ENCODE assay signal across 8 cellular contexts in the genomic region with DNA sequence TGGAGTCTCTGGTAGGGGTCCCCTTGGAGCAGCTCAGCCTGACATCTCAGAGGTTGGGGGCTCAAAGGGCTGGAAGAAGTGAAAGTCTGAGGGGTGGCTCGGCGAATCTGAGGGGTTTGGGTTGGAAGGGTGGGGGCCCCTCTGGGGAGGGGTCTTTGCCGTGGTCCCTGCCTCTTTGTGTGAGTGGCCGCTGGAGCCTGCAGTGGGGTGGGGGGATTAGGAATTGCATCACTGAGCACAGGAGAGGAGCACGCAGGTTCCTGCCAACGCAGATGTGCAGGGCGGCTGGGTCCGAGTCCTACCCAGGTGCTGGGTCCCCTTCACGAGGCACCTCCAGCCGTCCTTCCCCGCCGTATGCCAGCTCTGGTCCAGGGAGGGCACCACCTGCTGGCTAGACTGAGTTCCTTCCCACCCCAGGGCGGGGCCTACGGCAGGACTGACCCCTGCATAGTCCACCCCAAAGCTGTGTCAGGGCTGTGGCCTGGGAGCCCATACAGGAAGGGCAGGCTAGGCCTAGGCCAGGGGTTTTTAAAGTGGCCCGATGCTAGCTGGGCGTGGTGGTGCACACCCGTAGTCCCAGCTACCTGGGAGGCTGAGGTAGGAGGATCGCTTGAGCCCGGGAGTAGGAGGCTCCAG. TPM values are rescaled to one million over a fixed set of nuclear protein-coding genes. Genes with fewer than 3 reads are reported as not detected.
DNase-seq lines count a peak whose midpoint lies in the region; ATAC-seq and TF ChIP-seq lines count a peak whose summit lies in the region.

No MANE protein-coding gene starts in this region.

- H3K9me1 ChIP-seq in IMR-90 (ENCODE audit: insufficient read depth, low read length), result peaks cover 24% of the 10 kb centered on the region

- H3K4me3 Mint-ChIP-seq in CD8-positive, alpha-beta T cell, result no peak overlapping the region
- peak overlapping the region; percentile 99 for H3K4me3 Mint-ChIP-seq in activated naive CD8-positive, alpha-beta T cell treated with anti-CD3 and anti-CD28 coated beads, Interleukin-2, amount 50 U/mL, for 24 hours

- H3K79me2 ChIP-seq in mesendoderm (ENCODE audit: control insufficient read depth, insufficient read depth, low read length), result no peaks in the 10 kb centered on the region

- WGBS in IMR-90 (ENCODE audit: extremely low coverage in 2 of 2, insufficient read length in 1 of 2), 2 experiments, result 77% methylated on average over 9 of the region's 19 CpGs; no CpG with 5 or more reads in 1 of the 2 experiments
- WGBS in mesendoderm (ENCODE audit: extremely low coverage, insufficient coverage, low lambda C conversion rate), result no CpG with 5 or more reads among the region's 19 CpGs

- H3K36me3 Mint-ChIP-seq in CD8-positive, alpha-beta T cell, result peaks cover 50% of the 10 kb centered on the region
- peaks cover 34% of the 10 kb centered on the region for H3K36me3 Mint-ChIP-seq in activated naive CD8-positive, alpha-beta T cell treated with anti-CD3 and anti-CD28 coated beads, Interleukin-2, amount 50 U/mL, for 24 hours (ENCODE audit: low read depth)

- H3K9me3 ChIP-seq in CD8-positive, alpha-beta T cell (ENCODE audit: low read length), result no peaks in the 10 kb centered on the region
- H3K9me3 ChIP-seq in IMR-90 (ENCODE audit: control insufficient read depth, insufficient read depth, low read length), result no peaks in the 10 kb centered on the region

- H4K8ac ChIP-seq in IMR-90 (ENCODE audit: low read depth in 2 of 2, low read length in 2 of 2) (no peak overlapping the region), mesendoderm (ENCODE audit: low read depth, low read length) (no peak overlapping the region)

- H3K27me3 ChIP-seq in CD8-positive, alpha-beta T cell (ENCODE audit: insufficient read depth, low read length), result no peaks in the 10 kb centered on the region
- no peaks in the 10 kb centered on the region for H3K27me3 ChIP-seq in IMR-90 (ENCODE audit: control insufficient read depth, insufficient read depth, low read length)
- H3K27me3 ChIP-seq in mesendoderm (ENCODE audit: insufficient read depth, low read length, poor library complexity), result no peaks in the 10 kb centered on the region

- no peak overlapping the region for H3K56ac ChIP-seq in IMR-90 (ENCODE audit: extremely low read depth, insufficient read depth, low read length)
- no peak overlapping the region for H3K56ac ChIP-seq in mesendoderm (ENCODE audit: low read length)

- peak in 2 of 7 experiments; percentile 37 to 42 for DNase-seq in CD8-positive, alpha-beta T cell
- DNase-seq in IMR-90 (no peak), mesendoderm (peak; percentile 54), omental fat pad (ENCODE audit: low spot score) (no peak)
- DNase-seq in activated naive CD8-positive, alpha-beta T cell treated with anti-CD3 and anti-CD28 coated beads, Interleukin-2, amount 50 U/mL, for 24 hours, result peak; percentile 67

- H3K27me3 Mint-ChIP-seq in CD8-positive, alpha-beta T cell (ENCODE audit: low read depth), result no peaks in the 10 kb centered on the region
- H3K27me3 Mint-ChIP-seq in activated naive CD8-positive, alpha-beta T cell treated with anti-CD3 and anti-CD28 coated beads, Interleukin-2, amount 50 U/mL, for 24 hours, result no peaks in the 10 kb centered on the region

- no peak for ATAC-seq in CD8-positive, alpha-beta T cell
- ATAC-seq in IMR-90 (ENCODE audit: low read depth) (no peak), omental fat pad (ENCODE audit: low FRiP score) (no peak), HG03135 (IDR thresholded peaks at IDR 0.05; ENCODE audit: unreplicated experiment) (no peak), HG02970 (IDR thresholded peaks at IDR 0.05; ENCODE audit: low FRiP score, unreplicated experiment) (no peak), GM19351 (IDR thresholded peaks at IDR 0.05; ENCODE audit: unreplicated experiment) (no peak)
- ATAC-seq in activated naive CD8-positive, alpha-beta T cell treated with anti-CD3 and anti-CD28 coated beads, Interleukin-2, amount 50 U/mL, for 24 hours, result no peak

- no peaks in the 10 kb centered on the region for H3K9me3 Mint-ChIP-seq in CD8-positive, alpha-beta T cell
- H3K9me3 Mint-ChIP-seq in activated naive CD8-positive, alpha-beta T cell treated with anti-CD3 and anti-CD28 coated beads, Interleukin-2, amount 50 U/mL, for 24 hours, result no peaks in the 10 kb centered on the region

- no peak overlapping the region for H3K14ac ChIP-seq in IMR-90 (replicated peaks; ENCODE audit: low read depth, low read length)

- peak overlapping the region; percentile 100 for H3K27ac Mint-ChIP-seq in CD8-positive, alpha-beta T cell
- H3K27ac Mint-ChIP-seq in activated naive CD8-positive, alpha-beta T cell treated with anti-CD3 and anti-CD28 coated beads, Interleukin-2, amount 50 U/mL, for 24 hours, result peak overlapping the region; percentile 97

- H3K36me3 ChIP-seq in CD8-positive, alpha-beta T cell (ENCODE audit: insufficient read depth, low read length), result peaks cover 11% of the 10 kb centered on the region
- H3K36me3 ChIP-seq in IMR-90 (ENCODE audit: control insufficient read depth, insufficient read depth, low read length) (no peaks in the 10 kb centered on the region), mesendoderm (ENCODE audit: control insufficient read depth, insufficient read depth, low read length) (no peaks in the 10 kb centered on the region)

- H2AK9ac ChIP-seq in IMR-90 (replicated peaks; ENCODE audit: low read depth, low read length, poor library complexity), result peak overlapping the region; percentile 71

- no peak overlapping the region for H3K4me2 ChIP-seq in IMR-90 (ENCODE audit: low read depth, low read length)
- no peak overlapping the region for H3K4me2 ChIP-seq in mesendoderm (ENCODE audit: low read length)

- H3K18ac ChIP-seq in IMR-90 (ENCODE audit: low read depth, low read length) (no peak overlapping the region), mesendoderm (ENCODE audit: low read length) (no peak overlapping the region)

- no peak overlapping the region for H3K23ac ChIP-seq in IMR-90 (ENCODE audit: low read depth, low read length)
- H3K23ac ChIP-seq in mesendoderm (ENCODE audit: low read length), result no peak overlapping the region

- no peak overlapping the region for H2BK20ac ChIP-seq in IMR-90 (ENCODE audit: low read depth, low read length)

- H4K5ac ChIP-seq in IMR-90 (ENCODE audit: low read depth, low read length) (no peak overlapping the region; the same call in 1 of the 2 replicates), mesendoderm (ENCODE audit: low read length) (no peak overlapping the region)

- BruUV-seq in IMR-90 (replicated peaks; lab: Mats Ljungman, UMichigan), result no TSS peak

- no peak for TF ChIP-seq POLR2A in IMR-90 (IDR thresholded peaks at IDR 0.05; ENCODE audit: low read depth, low read length)

- TF ChIP-seq RAD21 in IMR-90 (IDR thresholded peaks at IDR 0.05; ENCODE audit: low read length), result no peak

- H2AK5ac ChIP-seq in IMR-90 (ENCODE audit: low read depth, low read length), result peak overlapping the region; percentile 14
- H2AK5ac ChIP-seq in mesendoderm (ENCODE audit: low read length), result no peak overlapping the region

- CTCF ChIA-PET in CD8-positive, alpha-beta T cell (lab: Charles Lee), result interaction anchor here (0.8 to 36.1 kb wide), 16 partner anchors 7 to 161 kb away, joined by 3 to 1097 read pairs (median 5); a partner anchor contains a TSS
- CTCF ChIA-PET in IMR-90 (lab: Yijun Ruan, JAX), result interaction anchor here (0.8 to 1.3 kb wide), 2 partner anchors 12 kb away, joined by 3 read pairs; no protein-coding TSS in a partner anchor

- H3K9ac ChIP-seq in IMR-90 (ENCODE audit: low read depth, low read length), result no peak overlapping the region
- H3K9ac ChIP-seq in mesendoderm (ENCODE audit: low read length), result no peak overlapping the region

- no peak overlapping the region; the same call in 1 of the 2 replicates for H4K91ac ChIP-seq in IMR-90 (ENCODE audit: insufficient read depth, low read depth, low read length)

- H3K27ac ChIP-seq in CD8-positive, alpha-beta T cell (ENCODE audit: low read depth, low read length), result peak overlapping the region; percentile 97
- H3K27ac ChIP-seq in IMR-90 (ENCODE audit: insufficient read depth, low read length), result no peak overlapping the region
- H3K27ac ChIP-seq in mesendoderm (ENCODE audit: low read depth, low read length), result no peak overlapping the region

- H3K4me1 ChIP-seq in CD8-positive, alpha-beta T cell (ENCODE audit: insufficient read depth, low read length), result peaks cover 86% of the 10 kb centered on the region
- H3K4me1 ChIP-seq in IMR-90 (ENCODE audit: control insufficient read depth, insufficient read depth, low read length) (peaks cover 37% of the 10 kb centered on the region), mesendoderm (ENCODE audit: control insufficient read depth, low read depth, low read length) (peaks cover 2% of the 10 kb centered on the region)

- peaks cover 0 to 24% of the 10 kb centered on the region in 2 experiments; a peak in 3 of 4 replicates for H3K79me1 ChIP-seq in IMR-90 (ENCODE audit: low read depth in 1 of 2, low read length in 2 of 2)
- no peaks in the 10 kb centered on the region for H3K79me1 ChIP-seq in mesendoderm (ENCODE audit: low read length)

- H4K20me1 ChIP-seq in IMR-90 (ENCODE audit: insufficient read depth, low read length), result no peaks in the 10 kb centered on the region

- intact Hi-C loops in CD8-positive, alpha-beta T cell (cut with DNase I, micrococcal nuclease), result no loop called here
- intact Hi-C loops in IMR-90 (cut with micrococcal nuclease), result no loop called here

- H2AFZ ChIP-seq in IMR-90 (replicated peaks; ENCODE audit: low read length, poor library complexity), result no peak overlapping the region

- no peak for TF ChIP-seq CTCF in CD8-positive, alpha-beta T cell (IDR thresholded peaks at IDR 0.05)
- peak; percentile 29 for TF ChIP-seq CTCF in IMR-90 (conservative IDR thresholded peaks at IDR 0.05; ENCODE audit: low read depth, low read length)
- TF ChIP-seq CTCF in omental fat pad (IDR thresholded peaks at IDR 0.05), result no peak

- H2BK15ac ChIP-seq in IMR-90 (ENCODE audit: low read depth, low read length) (no peak overlapping the region), mesendoderm (replicated peaks; ENCODE audit: low read depth) (no peak overlapping the region)

- H3K4ac ChIP-seq in IMR-90 (ENCODE audit: low read depth, low read length) (no peak overlapping the region), mesendoderm (ENCODE audit: low read depth, low read length) (no peak overlapping the region)

- no peak overlapping the region for H3K4me3 ChIP-seq in CD8-positive, alpha-beta T cell (ENCODE audit: low read depth, low read length)
- H3K4me3 ChIP-seq in IMR-90 (ENCODE audit: insufficient read depth, low read depth, low read length), result no peak overlapping the region
- no peak overlapping the region for H3K4me3 ChIP-seq in mesendoderm (ENCODE audit: low read length)

- no peak overlapping the region; the same call in 1 of the 2 replicates for H2BK120ac ChIP-seq in IMR-90 (ENCODE audit: low read depth, low read length)
- H2BK120ac ChIP-seq in mesendoderm (ENCODE audit: low read depth, low read length), result no peak overlapping the region

- in situ Hi-C loops in IMR-90 (cut with MboI; ENCODE audit: low sequenced_read_pairs), result no loop called here

- dilution Hi-C loops in IMR-90 (cut with HindIII; ENCODE audit: low sequenced_read_pairs, unreplicated experiment), result no loop called here

- POLR2A ChIA-PET in CD8-positive, alpha-beta T cell (lab: Charles Lee), result interaction anchor here (1.3 to 7.1 kb wide), 3 partner anchors 11 to 85 kb away, joined by 5 to 124 read pairs (median 98); a partner anchor contains a TSS
- POLR2A ChIA-PET in IMR-90 (lab: Charles Lee; ENCODE audit: unreplicated experiment), result no interaction called here

- H2BK5ac ChIP-seq in IMR-90 (ENCODE audit: low read depth, low read length, poor library complexity, severe bottlenecking) (no peak overlapping the region), mesendoderm (ENCODE audit: low read length) (no peak overlapping the region)

- peaks cover 82% of the 10 kb centered on the region for H3K4me1 Mint-ChIP-seq in CD8-positive, alpha-beta T cell (ENCODE audit: low read depth)
- H3K4me1 Mint-ChIP-seq in activated naive CD8-positive, alpha-beta T cell treated with anti-CD3 and anti-CD28 coated beads, Interleukin-2, amount 50 U/mL, for 24 hours, result peaks cover 91% of the 10 kb centered on the region

RNA-seq across cellular contexts. Expression of a gene that starts 9.9 kb away (rescaled TPM):
- 100 to 1,000 TPM; 527 to 558 TPM for total RNA-seq in CD8-positive, alpha-beta T cell
- total RNA-seq in IMR-90 (2012; rRNA removed) (0.36 and 0.56 TPM in 2 replicates), omental fat pad (10 to 100 TPM; 19.7 to 56.4 (median 38.8) TPM)
- 1.4 and 2.3 TPM in 2 replicates for polyA plus RNA-seq in IMR-90 (2012; rRNA removed)
- polyA plus RNA-seq in IMR-90 (2012; cell fraction: cytosol; rRNA removed), result 4.2 and 5.3 TPM in 2 replicates
- 10.8 and 12.1 TPM in 2 replicates for polyA plus RNA-seq in IMR-90 (2012; cell fraction: nucleus; rRNA removed; ENCODE audit: low replicate concordance)
- 3.0 TPM for polyA plus RNA-seq in mesendoderm (2013, experiment 1 of 2)
- polyA plus RNA-seq in mesendoderm (2013, experiment 2 of 2), result 3.6 TPM

RNA-seq across cellular contexts. Expression of a gene that starts 30.3 kb away (rescaled TPM):
- under 1 TPM in 1 of 2 experiments, not detected in 1; 0.22 TPM for total RNA-seq in CD8-positive, alpha-beta T cell
- total RNA-seq in IMR-90 (2012; rRNA removed) (under 0.01 and 0.18 TPM in 2 replicates), omental fat pad (under 1 TPM in 1 of 4 donors, not detected in 3; 0.65 TPM)
- polyA plus RNA-seq in IMR-90 (2012; rRNA removed), result not detected in 2 replicates
- polyA plus RNA-seq in IMR-90 (2012; cell fraction: cytosol; rRNA removed), result not detected in 2 replicates
- 0.09 TPM in 1 of 2 replicates, not detected in the other for polyA plus RNA-seq in IMR-90 (2012; cell fraction: nucleus; rRNA removed; ENCODE audit: low replicate concordance)
- not detected for polyA plus RNA-seq in mesendoderm (2013, experiment 1 of 2)
- not detected for polyA plus RNA-seq in mesendoderm (2013, experiment 2 of 2)

Comparison
In these comparisons a context has a peak if more than half of its experiments do, and no peak if none do; other contexts are left out.
1. DNase-seq: peak in activated naive CD8-positive, alpha-beta T cell treated with anti-CD3 and anti-CD28 coated beads, Interleukin-2, amount 50 U/mL, for 24 hours (single experiment) and mesendoderm (single experiment); none in IMR-90 (single experiment) and omental fat pad (single experiment).
2. RNA of a gene that starts 9.9 kb away (total RNA-seq): 527 to 558 TPM in CD8-positive, alpha-beta T cell and 19.7 to 56.4 TPM in omental fat pad; 0.36 to 0.56 TPM in IMR-90; every median in the first group is over 10 times any median in the second.